Comparison of ENCODE assay signal across 27 cellular contexts in genomic region chrX:34879361-34879760, GRCh38.
"Had no signal": no experiment of that assay in that cellular context is flagged by ENCODE, and none has a peak within 500 bp of the region (broad histone marks: within the 10 kb centered on the region; RNA-seq: fewer than 3 reads in every experiment).

No MANE protein-coding gene starts in this region.

- H3K36me3 ChIP-seq: cardiac muscle cell, esophagus squamous epithelium, gastroesophageal sphincter, neural progenitor cell, thoracic aorta, uterus had no signal

- H3K4me3 Mint-ChIP-seq: activated B cell treated with CpG ODN at 0.5 μM for 24 hours; activated CD8-positive, alpha-beta T cell treated with anti-CD3 and anti-CD28 coated beads for 36 hours; dendritic cell treated with granulocyte-macrophage colony-stimulating factor and Interleukin-4, amounts not matched to agents 40 ng/mL and 50 ng/mL, for 4 days; naive thymus-derived CD4-positive, alpha-beta T cell; neural progenitor cell; stimulated activated naive CD8-positive, alpha-beta T cell treated with anti-CD3 and anti-CD28 coated beads, Interleukin-15, Interleukin-2, amounts not matched to agents 100 ng/mL and 50 ng/mL, for 24 hours; T-cell; T-helper 2 cell treated with Interferon-gamma antibody and Interleukin-4, amounts not matched to agents 5 μg/mL and 100 μg/mL, for 36 hours had no signal

- H3K27me3 Mint-ChIP-seq: activated B cell treated with CpG ODN at 0.5 μM for 24 hours; activated CD8-positive, alpha-beta T cell treated with anti-CD3 and anti-CD28 coated beads for 36 hours; dendritic cell treated with granulocyte-macrophage colony-stimulating factor and Interleukin-4, amounts not matched to agents 40 ng/mL and 50 ng/mL, for 4 days; naive thymus-derived CD4-positive, alpha-beta T cell; stimulated activated naive CD8-positive, alpha-beta T cell treated with anti-CD3 and anti-CD28 coated beads, Interleukin-15, Interleukin-2, amounts not matched to agents 100 ng/mL and 50 ng/mL, for 24 hours; T-cell had no signal

- H3K4me3 ChIP-seq: body of pancreas, cardiac muscle cell, esophagus squamous epithelium, gastroesophageal sphincter, hepatocyte, neural progenitor cell, thoracic aorta, uterus had no signal

- H3K27me3 ChIP-seq: body of pancreas, cardiac muscle cell, esophagus squamous epithelium, gastroesophageal sphincter, hepatocyte, neural progenitor cell, uterus had no signal

- DNase-seq: activated B cell treated with CpG ODN at 0.5 μM for 24 hours; activated CD4-positive, alpha-beta T cell treated with anti-CD3 and anti-CD28 coated beads, Interleukin-2, amount 50 U/mL, for 1 hour; activated CD8-positive, alpha-beta T cell treated with anti-CD3 and anti-CD28 coated beads for 36 hours; activated T-cell treated with anti-CD3 and anti-CD28 coated beads, Interleukin-2, amount 50 U/mL, for 48 hours; anterior cingulate cortex; body of pancreas; effector CD4-positive, alpha-beta T cell; esophagus squamous epithelium; left cardiac atrium; left ventricle myocardium superior; naive thymus-derived CD4-positive, alpha-beta T cell; occipital lobe; stimulated activated CD4-positive, alpha-beta T cell treated with anti-CD3 and anti-CD28 coated beads, Interleukin-2, amount 100 ng/mL, for 48 hours; T-cell; trophoblast cell; uterus had no signal

- H3K4me1 ChIP-seq: body of pancreas, esophagus squamous epithelium, neural progenitor cell, uterus had no signal

- H3K4me1 Mint-ChIP-seq: activated B cell treated with CpG ODN at 0.5 μM for 24 hours; naive thymus-derived CD4-positive, alpha-beta T cell; neural progenitor cell; T-cell had no signal

- H3K9me3 ChIP-seq: body of pancreas, esophagus squamous epithelium, gastroesophageal sphincter, thoracic aorta, uterus had no signal

- H3K27ac ChIP-seq: body of pancreas, cardiac muscle cell, epithelial cell of prostate, esophagus squamous epithelium, gastroesophageal sphincter, hepatocyte, neural progenitor cell, thoracic aorta, uterus had no signal

- H3K27ac Mint-ChIP-seq: activated B cell treated with CpG ODN at 0.5 μM for 24 hours; activated CD8-positive, alpha-beta T cell treated with anti-CD3 and anti-CD28 coated beads for 36 hours; activated naive CD4-positive, alpha-beta T cell treated with anti-CD3 and anti-CD28 coated beads, Interleukin-2, amount 50 U/mL, for 72 hours; activated T-helper 2 cell treated with anti-CD3 and anti-CD28 coated beads, Interferon-gamma antibody, Interleukin-2, Interleukin-4, amounts not matched to agents 10 μg/mL and 5 μg/mL and 100 μg/mL, durations not matched to agents 14 hours and 24 hours and 36 hours; dendritic cell treated with granulocyte-macrophage colony-stimulating factor and Interleukin-4, amounts not matched to agents 40 ng/mL and 50 ng/mL, for 4 days; naive thymus-derived CD4-positive, alpha-beta T cell; neural progenitor cell; stimulated activated naive CD8-positive, alpha-beta T cell treated with anti-CD3 and anti-CD28 coated beads, Interleukin-15, Interleukin-2, amounts not matched to agents 100 ng/mL and 50 ng/mL, for 24 hours; T-cell; T-helper 2 cell treated with Interferon-gamma antibody and Interleukin-4, amounts not matched to agents 5 μg/mL and 100 μg/mL, for 36 hours had no signal

- H3K9me3 Mint-ChIP-seq: dendritic cell treated with granulocyte-macrophage colony-stimulating factor and Interleukin-4, amounts not matched to agents 40 ng/mL and 50 ng/mL, for 4 days; neural progenitor cell; stimulated activated naive CD8-positive, alpha-beta T cell treated with anti-CD3 and anti-CD28 coated beads, Interleukin-15, Interleukin-2, amounts not matched to agents 100 ng/mL and 50 ng/mL, for 24 hours; T-cell; T-helper 2 cell treated with Interferon-gamma antibody and Interleukin-4, amounts not matched to agents 5 μg/mL and 100 μg/mL, for 36 hours had no signal

- H3K36me3 Mint-ChIP-seq: activated naive CD4-positive, alpha-beta T cell treated with anti-CD3 and anti-CD28 coated beads, Interleukin-2, amount 50 U/mL, for 72 hours; naive thymus-derived CD4-positive, alpha-beta T cell; neural progenitor cell; T-cell had no signal
